9 cellular contexts compared by ENCODE assay signal in the genomic region with DNA sequence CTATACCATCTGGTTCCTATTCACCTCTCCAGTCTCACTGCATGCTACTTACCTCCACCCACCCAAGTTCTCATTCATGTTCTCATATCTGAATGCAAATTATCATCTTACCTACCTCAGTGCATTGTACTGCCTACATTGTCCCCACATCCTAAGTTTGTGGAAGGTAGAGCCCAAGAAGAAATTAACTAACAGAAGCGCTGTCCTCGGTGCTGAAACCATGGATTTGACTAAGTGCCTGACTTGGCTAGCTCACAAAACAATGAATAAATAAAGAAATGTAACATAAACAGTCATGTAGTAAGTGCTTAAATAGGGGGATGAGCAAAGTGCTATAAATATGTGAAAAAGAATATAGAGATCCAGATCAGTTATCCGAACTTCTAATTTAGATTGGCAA.
DNase-seq lines count a peak whose midpoint lies in the region; ATAC-seq and TF ChIP-seq lines count a peak whose summit lies in the region.
"Had no signal": no experiment of that assay in that cellular context is flagged by ENCODE, and none has a peak within 500 bp of the region (broad histone marks: within the 10 kb centered on the region; RNA-seq: fewer than 3 reads in every experiment).

No MANE protein-coding gene starts in this region.

- POLR2A ChIA-PET in naive thymus-derived CD8-positive, alpha-beta T cell (lab: Charles Lee) = no interaction called here

- intact Hi-C loops in activated naive CD4-positive, alpha-beta T cell treated with anti-CD3 and anti-CD28 coated beads for 36 hours (cut with micrococcal nuclease) = no loop called here
- intact Hi-C loops in sciatic nerve (cut with DNase I) = no loop called here

- ATAC-seq in sciatic nerve = no peak
- ATAC-seq in naive thymus-derived CD8-positive, alpha-beta T cell = no peak
- ATAC-seq: natural killer cell treated with Interleukin-12 subunit alpha and Interleukin-12 subunit beta and Interleukin-15 and Interleukin-18, amount 100 ng/mL, for 72 hours had no signal

- H3K4me1 Mint-ChIP-seq in activated naive CD4-positive, alpha-beta T cell treated with anti-CD3 and anti-CD28 coated beads for 36 hours (ENCODE audit: low read depth) = peaks cover 2% of the 10 kb centered on the region
- no peaks in the 10 kb centered on the region for H3K4me1 Mint-ChIP-seq in naive thymus-derived CD8-positive, alpha-beta T cell

- H3K9me3 Mint-ChIP-seq in activated naive CD4-positive, alpha-beta T cell treated with anti-CD3 and anti-CD28 coated beads for 36 hours = no peaks in the 10 kb centered on the region
- H3K9me3 Mint-ChIP-seq in naive thymus-derived CD8-positive, alpha-beta T cell = peaks cover 0 to 8% (median 0%) of the 10 kb centered on the region in 9 donors

- CTCF ChIA-PET in activated naive CD4-positive, alpha-beta T cell treated with anti-CD3 and anti-CD28 coated beads for 36 hours (lab: Charles Lee) = no interaction called here

- H3K36me3 Mint-ChIP-seq in activated naive CD4-positive, alpha-beta T cell treated with anti-CD3 and anti-CD28 coated beads for 36 hours (ENCODE audit: low read depth) = no peaks in the 10 kb centered on the region
- peaks cover 0 to 4% (median 0%) of the 10 kb centered on the region in 3 donors for H3K36me3 Mint-ChIP-seq in naive thymus-derived CD8-positive, alpha-beta T cell

- no peak overlapping the region for H3K4me3 Mint-ChIP-seq in activated naive CD4-positive, alpha-beta T cell treated with anti-CD3 and anti-CD28 coated beads for 36 hours
- no peak overlapping the region for H3K4me3 Mint-ChIP-seq in naive thymus-derived CD8-positive, alpha-beta T cell
- H3K4me3 Mint-ChIP-seq: natural killer cell treated with Interleukin-12 subunit alpha and Interleukin-12 subunit beta and Interleukin-15 and Interleukin-18, amount 100 ng/mL, for 72 hours had no signal

- peak; percentile 37 for DNase-seq in activated naive CD4-positive, alpha-beta T cell treated with anti-CD3 and anti-CD28 coated beads for 36 hours
- DNase-seq in activated naive CD4-positive, alpha-beta T cell treated with anti-CD3 and anti-CD28 coated beads, Interleukin-2, amount 50 U/mL, for 16 hours = no peak
- peak; percentile 14 for DNase-seq in RPMI7951 (ENCODE audit: low read depth)
- DNase-seq in erythroblast (lab: John Stamatoyannopoulos, UW) = peak; percentile 18 to 26
- DNase-seq in sciatic nerve (ENCODE audit: low spot score) = peak; percentile 53
- DNase-seq in naive thymus-derived CD8-positive, alpha-beta T cell = no peak
- no peak for DNase-seq in stimulated activated naive CD4-positive, alpha-beta T cell (lab: John Stamatoyannopoulos, UW)
- no peak for DNase-seq in ureter (ENCODE audit: low spot score)

- H3K27me3 Mint-ChIP-seq in activated naive CD4-positive, alpha-beta T cell treated with anti-CD3 and anti-CD28 coated beads for 36 hours (ENCODE audit: low read depth) = peaks cover 3% of the 10 kb centered on the region
- H3K27me3 Mint-ChIP-seq in naive thymus-derived CD8-positive, alpha-beta T cell = peaks cover 0 to 4% (median 0%) of the 10 kb centered on the region in 5 donors
- H3K27me3 Mint-ChIP-seq: natural killer cell treated with Interleukin-12 subunit alpha and Interleukin-12 subunit beta and Interleukin-15 and Interleukin-18, amount 100 ng/mL, for 72 hours had no signal

- H3K27ac Mint-ChIP-seq in activated naive CD4-positive, alpha-beta T cell treated with anti-CD3 and anti-CD28 coated beads for 36 hours = no peak overlapping the region
- no peak overlapping the region for H3K27ac Mint-ChIP-seq in naive thymus-derived CD8-positive, alpha-beta T cell
- H3K27ac Mint-ChIP-seq: natural killer cell treated with Interleukin-12 subunit alpha and Interleukin-12 subunit beta and Interleukin-15 and Interleukin-18, amount 100 ng/mL, for 72 hours had no signal

- no peak for TF ChIP-seq POLR2A in erythroblast (IDR thresholded peaks at IDR 0.05; ENCODE audit: low read length)

Comparison
In these comparisons a context has a peak if more than half of its experiments do, and no peak if none do; other contexts are left out.
1. DNase-seq: peak in activated naive CD4-positive, alpha-beta T cell treated with anti-CD3 and anti-CD28 coated beads for 36 hours (single experiment), RPMI7951 (single experiment), erythroblast (2 of 2) and sciatic nerve (single experiment); none in activated naive CD4-positive, alpha-beta T cell treated with anti-CD3 and anti-CD28 coated beads, Interleukin-2, amount 50 U/mL, for 16 hours (single experiment), naive thymus-derived CD8-positive, alpha-beta T cell (0 of 10), stimulated activated naive CD4-positive, alpha-beta T cell (0 of 6) and ureter (single experiment).